In genomic region chr12:22625671-22626251, GRCh38 we compare ENCODE assay signal across 8 cellular contexts. TPM values are rescaled to one million over a fixed set of nuclear protein-coding genes. Genes with fewer than 3 reads are reported as not detected.
DNase-seq lines count a peak whose midpoint lies in the region; ATAC-seq and TF ChIP-seq lines count a peak whose summit lies in the region.

No MANE protein-coding gene starts in this region.

- H3K4me3 Mint-ChIP-seq in activated naive CD4-positive, alpha-beta T cell treated with anti-CD3 and anti-CD28 coated beads, Interleukin-2, amount 50 U/mL, for 24 hours, result peak overlapping the region; percentile 98

- H3K36me3 Mint-ChIP-seq in activated naive CD4-positive, alpha-beta T cell treated with anti-CD3 and anti-CD28 coated beads, Interleukin-2, amount 50 U/mL, for 24 hours, result peaks cover 3% of the 10 kb centered on the region

- intact Hi-C loops in Right ventricle myocardium inferior (cut with DNase I), result loop anchor here (1.0 kb wide), 1 partner anchor 81 kb away; the partner anchor contains the start of gene C2CD5

- peak; percentile 1 for TF ChIP-seq POLR2A in GM19193 (IDR thresholded peaks at IDR 0.05; ENCODE audit: extremely low read depth, insufficient read depth, insufficient read length)

- H3K9me3 Mint-ChIP-seq in activated naive CD4-positive, alpha-beta T cell treated with anti-CD3 and anti-CD28 coated beads, Interleukin-2, amount 50 U/mL, for 24 hours, result no peaks in the 10 kb centered on the region

- H3K4me1 Mint-ChIP-seq in activated naive CD4-positive, alpha-beta T cell treated with anti-CD3 and anti-CD28 coated beads, Interleukin-2, amount 50 U/mL, for 24 hours, result peaks cover 48% of the 10 kb centered on the region

- ATAC-seq in HG03196 (IDR thresholded peaks at IDR 0.05; ENCODE audit: unreplicated experiment) (peak; percentile 33), Right ventricle myocardium inferior (peak; percentile 5), omental fat pad (ENCODE audit: low FRiP score) (peak; percentile 33)

- H3K27ac Mint-ChIP-seq in activated naive CD4-positive, alpha-beta T cell treated with anti-CD3 and anti-CD28 coated beads, Interleukin-2, amount 50 U/mL, for 24 hours, result peak overlapping the region; percentile 95

- no peak for TF ChIP-seq CTCF in omental fat pad (IDR thresholded peaks at IDR 0.05)

- peak; percentile 42 for DNase-seq in CD1c-positive myeloid dendritic cell (ENCODE audit: extremely low spot score)
- DNase-seq in NCI-H748 (lab: John Stamatoyannopoulos, UW; ENCODE audit: unreplicated experiment), result peak; percentile 72
- no peak for DNase-seq in Right ventricle myocardium inferior (ENCODE audit: missing footprints)
- DNase-seq in omental fat pad (ENCODE audit: low spot score), result no peak
- no peak for DNase-seq in NOMO-1 treated with dmso at 0.1 percent for 144 hours (lab: John Stamatoyannopoulos, UW; ENCODE audit: unreplicated experiment)

- H3K27me3 Mint-ChIP-seq in activated naive CD4-positive, alpha-beta T cell treated with anti-CD3 and anti-CD28 coated beads, Interleukin-2, amount 50 U/mL, for 24 hours, result no peaks in the 10 kb centered on the region

RNA-seq across cellular contexts. Expression of gene ETNK1, which starts 0.8 kb away (rescaled TPM):
- total RNA-seq in Right ventricle myocardium inferior, result 17.0 TPM
- 10 to 100 TPM; 26.1 to 41.3 (median 36.8) TPM for total RNA-seq in omental fat pad

Comparison
In these comparisons a context has a peak if more than half of its experiments do, and no peak if none do; other contexts are left out.
1. DNase-seq: peak in CD1c-positive myeloid dendritic cell (single experiment) and NCI-H748 (single experiment); none in Right ventricle myocardium inferior (single experiment), omental fat pad (single experiment) and NOMO-1 treated with dmso at 0.1 percent for 144 hours (single experiment).
2. Peak in every context shown above with its lines, with median percentiles within 50 percentile points of each other: ATAC-seq.